ENCODE assay signal across 16 cellular contexts in the genomic region with DNA sequence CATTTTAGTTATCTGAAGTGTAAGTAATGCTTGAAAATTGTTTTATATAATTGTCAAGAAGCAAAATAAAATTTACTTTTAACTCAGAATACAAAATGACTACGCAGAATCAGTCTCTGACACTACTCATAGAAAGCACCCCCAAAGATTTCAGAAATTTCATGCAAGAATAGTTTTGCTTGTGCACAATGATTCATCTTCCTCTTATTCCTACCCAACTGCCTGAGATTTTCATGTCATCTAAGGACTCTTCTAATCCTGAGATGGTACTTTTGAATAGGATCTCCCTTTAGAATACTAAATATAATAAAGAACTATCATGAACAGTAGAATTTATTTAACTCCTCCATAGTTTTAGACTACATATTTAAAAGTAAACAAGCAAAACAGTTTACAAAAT.
DNase-seq lines count a peak whose midpoint lies in the region; ATAC-seq, FAIRE-seq and TF ChIP-seq lines count a peak whose summit lies in the region.
"Had no signal": no experiment of that assay in that cellular context is flagged by ENCODE, and none has a peak within 500 bp of the region (broad histone marks: within the 10 kb centered on the region; RNA-seq: fewer than 3 reads in every experiment).

No MANE protein-coding gene starts in this region.

- H2BK120ac ChIP-seq in mesenchymal stem cell (ENCODE audit: low read depth, low read length): no peak overlapping the region

- no peaks in the 10 kb centered on the region for H3K36me3 Mint-ChIP-seq in CD8-positive, alpha-beta memory T cell

- no peaks in the 10 kb centered on the region; the same call in 1 of the 2 replicates for H3K9me2 ChIP-seq in HCT116 (ENCODE audit: insufficient read depth)

- no peak overlapping the region for H2AK5ac ChIP-seq in mesenchymal stem cell (ENCODE audit: low read length, severe bottlenecking)

- H3K79me2 ChIP-seq in HCT116 (ENCODE audit: insufficient read depth, low read length): no peaks in the 10 kb centered on the region

- H3K27me3 Mint-ChIP-seq in CD8-positive, alpha-beta memory T cell: peaks cover 0 to 1% of the 10 kb centered on the region in 2 donors
- H3K27me3 Mint-ChIP-seq: B cell; CD4-positive, alpha-beta T cell had no signal

- no peak overlapping the region for H3K27ac ChIP-seq in HCT116 (ENCODE audit: low read depth, low read length)
- no peak overlapping the region for H3K27ac ChIP-seq in mesenchymal stem cell (ENCODE audit: low read length, poor library complexity, severe bottlenecking)
- no peak overlapping the region for H3K27ac ChIP-seq in CD8-positive, alpha-beta memory T cell (ENCODE audit: low read depth, low read length)
- H3K27ac ChIP-seq: A549 had no signal

- H3K9me3 ChIP-seq in HCT116 (ENCODE audit: control insufficient read depth in 1 of 2, insufficient read depth in 1 of 2, low read depth in 1 of 2, low read length in 2 of 2) (no peaks in the 10 kb centered on the region), mesenchymal stem cell (ENCODE audit: control insufficient read depth, low read length) (no peaks in the 10 kb centered on the region)
- H3K9me3 ChIP-seq in CD8-positive, alpha-beta memory T cell (ENCODE audit: low read length): no peaks in the 10 kb centered on the region
- H3K9me3 ChIP-seq: A549 had no signal

- BruUV-seq in HCT116 (replicated peaks; lab: Mats Ljungman, UMichigan): no TSS peak

- no peaks in the 10 kb centered on the region for H4K20me1 ChIP-seq in HCT116 (ENCODE audit: insufficient read depth)

- TF ChIP-seq RAD21 in HCT116 (IDR thresholded peaks at IDR 0.05; ENCODE audit: low read depth): no peak

- H2AFZ ChIP-seq in HCT116 (ENCODE audit: low read depth, low read length, poor library complexity, severe bottlenecking): peak overlapping the region; percentile 38
- H2AFZ ChIP-seq in mesenchymal stem cell (ENCODE audit: low read depth, low read length): no peak overlapping the region

- H3K4me2 ChIP-seq in HCT116 (ENCODE audit: low read length) (no peak overlapping the region), mesenchymal stem cell (ENCODE audit: low read length, poor library complexity, severe bottlenecking) (no peak overlapping the region)
- H3K4me2 ChIP-seq: A549 had no signal

- FAIRE-seq in RCC 7860 (lab: Jason Lieb, UNC): peak; percentile 79

- RAD21 ChIA-PET in HCT116 (lab: Charles Lee; ENCODE audit: low non-redundant PET in 1 of 2, low total read pairs in 2 of 2, uncharacterized antibody in 2 of 2, unreplicated experiment in 2 of 2): no interaction called here

- peaks cover 0 to 40% (median 5%) of the 10 kb centered on the region in 5 donors for H3K9me3 Mint-ChIP-seq in CD8-positive, alpha-beta memory T cell
- H3K9me3 Mint-ChIP-seq: CD4-positive, alpha-beta T cell had no signal

- no peak overlapping the region for H3K4me3 Mint-ChIP-seq in CD8-positive, alpha-beta memory T cell
- H3K4me3 Mint-ChIP-seq: B cell; CD4-positive, alpha-beta T cell had no signal

- no peak for DNase-seq in HCT116 (ENCODE audit: low read depth, low spot score)
- peak; percentile 50 for DNase-seq in RCC 7860 (ENCODE audit: low spot score)
- DNase-seq in iris pigment epithelial cell (ENCODE audit: low read depth): peak; percentile 46
- DNase-seq in AG20443 (ENCODE audit: low spot score): no peak
- DNase-seq in activated CD8-positive, alpha-beta memory T cell treated with anti-CD3 and anti-CD28 coated beads, Interleukin-2, amount 50 U/mL, for 4 hours: no peak
- no peak for DNase-seq in mesenchymal stem cell
- no peak for DNase-seq in CD8-positive, alpha-beta memory T cell
- DNase-seq: C1 segment of cervical spinal cord; CD4-positive, alpha-beta T cell; COR-L47; DND-41; GF-D8; HCEC 1CT; KBM-7 had no signal

- H3K14ac ChIP-seq in mesenchymal stem cell (ENCODE audit: low read length in 2 of 2): no peak overlapping the region

- H3K4me1 Mint-ChIP-seq in CD8-positive, alpha-beta memory T cell: no peaks in the 10 kb centered on the region
- H3K4me1 Mint-ChIP-seq: B cell had no signal

- no peak overlapping the region for H4K91ac ChIP-seq in mesenchymal stem cell (ENCODE audit: low read length)

- H3K9ac ChIP-seq in HCT116 (ENCODE audit: low read length) (no peak overlapping the region), mesenchymal stem cell (ENCODE audit: low read length) (no peak overlapping the region)

- H3K79me1 ChIP-seq in mesenchymal stem cell (replicated peaks; ENCODE audit: low read length, poor library complexity, severe bottlenecking): no peaks in the 10 kb centered on the region

- no peaks in the 10 kb centered on the region for H3K36me3 ChIP-seq in HCT116 (ENCODE audit: control insufficient read depth in 1 of 2, insufficient read depth in 2 of 2, low read length in 2 of 2)
- H3K36me3 ChIP-seq in mesenchymal stem cell (ENCODE audit: control insufficient read depth in 1 of 2, insufficient read depth in 2 of 2, low read depth in 1 of 2, low read length in 2 of 2): no peaks in the 10 kb centered on the region
- no peaks in the 10 kb centered on the region for H3K36me3 ChIP-seq in CD8-positive, alpha-beta memory T cell (ENCODE audit: insufficient read depth, low read length)

- H3K18ac ChIP-seq in mesenchymal stem cell (ENCODE audit: low read depth in 1 of 2, low read length in 2 of 2): no peak overlapping the region

- TF ChIP-seq POLR2A in HCT116 (IDR thresholded peaks at IDR 0.05; ENCODE audit: borderline replicate concordance, extremely low read depth, insufficient read depth, insufficient read length): no peak

- WGBS in mesenchymal stem cell: 100% methylated on average over 1 of the region's 1 CpG

- CTCF ChIA-PET in HCT116 (lab: Charles Lee): no interaction called here
- CTCF ChIA-PET in CD8-positive, alpha-beta memory T cell (lab: Charles Lee): no interaction called here

- H2BK5ac ChIP-seq in mesenchymal stem cell (ENCODE audit: low read depth, low read length, poor library complexity, severe bottlenecking): no peak overlapping the region

- H3K4me3 ChIP-seq in HCT116 (replicated peaks in 1 of 2; ENCODE audit: low read depth in 1 of 2, low read length in 2 of 2) (no peak overlapping the region), mesenchymal stem cell (ENCODE audit: insufficient read depth in 1 of 2, low read depth in 1 of 2, low read length in 2 of 2) (no peak overlapping the region)
- no peak overlapping the region for H3K4me3 ChIP-seq in CD8-positive, alpha-beta memory T cell (ENCODE audit: low read length)
- H3K4me3 ChIP-seq: A549 had no signal

- no peak for TF ChIP-seq CTCF in HCT116 (IDR thresholded peaks at IDR 0.05 in 2 of 3, conservative IDR thresholded peaks at IDR 0.05 in 1 of 3; ENCODE audit: borderline replicate concordance in 1 of 3, insufficient read depth in 1 of 3, low read depth in 2 of 3, low read length in 2 of 3)

- H3K4ac ChIP-seq in mesenchymal stem cell (ENCODE audit: low read depth in 1 of 2, low read length in 2 of 2): no peak overlapping the region

- no peaks in the 10 kb centered on the region for H3K4me1 ChIP-seq in HCT116 (ENCODE audit: control insufficient read depth in 1 of 2, insufficient read depth in 2 of 2, low read length in 2 of 2)
- H3K4me1 ChIP-seq in mesenchymal stem cell (ENCODE audit: control insufficient read depth, insufficient read depth, low read depth, low read length): no peaks in the 10 kb centered on the region
- no peaks in the 10 kb centered on the region for H3K4me1 ChIP-seq in CD8-positive, alpha-beta memory T cell (ENCODE audit: insufficient read depth, low read length)
- H3K4me1 ChIP-seq: A549 had no signal

- no peak overlapping the region for H4K8ac ChIP-seq in mesenchymal stem cell (ENCODE audit: low read length)

- POLR2A ChIA-PET in HCT116 (lab: Charles Lee): no interaction called here
- POLR2A ChIA-PET in CD8-positive, alpha-beta memory T cell (lab: Charles Lee): no interaction called here

- ATAC-seq in HCT116: no peak
- ATAC-seq: A549 had no signal

- H2BK12ac ChIP-seq in mesenchymal stem cell (ENCODE audit: low read length in 2 of 2): no peak overlapping the region

- intact Hi-C loops in HCT116 (cut with micrococcal nuclease): no loop called here

- H3K27me3 ChIP-seq in HCT116 (ENCODE audit: insufficient read depth, low read length): no peaks in the 10 kb centered on the region
- H3K27me3 ChIP-seq in mesenchymal stem cell (ENCODE audit: control insufficient read depth in 1 of 2, insufficient read depth in 1 of 2, low read length in 2 of 2): no peaks in the 10 kb centered on the region
- no peaks in the 10 kb centered on the region for H3K27me3 ChIP-seq in CD8-positive, alpha-beta memory T cell (ENCODE audit: insufficient read depth, low read length, poor library complexity, severe bottlenecking)

- H2BK15ac ChIP-seq in mesenchymal stem cell (ENCODE audit: low read depth, poor library complexity, severe bottlenecking): no peak overlapping the region

- H3K27ac Mint-ChIP-seq in CD8-positive, alpha-beta memory T cell: no peak overlapping the region
- H3K27ac Mint-ChIP-seq: B cell; CD4-positive, alpha-beta T cell had no signal

- H3K23ac ChIP-seq in mesenchymal stem cell (ENCODE audit: low read length in 2 of 2): no peak overlapping the region

TF ChIP-seq in HCT116, 20 proteins besides CTCF, POLR2A, EP300 and RAD21:
- TF ChIP-seq YY1 (IDR thresholded peaks at IDR 0.05; ENCODE audit: extremely low read depth, insufficient replicate concordance, low read depth, low read length) (no peak), ELF1 (IDR thresholded peaks at IDR 0.05; ENCODE audit: borderline replicate concordance, low read depth) (no peak), EZH2phosphoT487 (IDR thresholded peaks at IDR 0.05; ENCODE audit: borderline replicate concordance) (no peak), CEBPB (IDR thresholded peaks at IDR 0.05; ENCODE audit: low read depth) (no peak), SRF (IDR thresholded peaks at IDR 0.05; ENCODE audit: low read depth) (no peak), JUND (IDR thresholded peaks at IDR 0.05) (no peak), ZNF274 (IDR thresholded peaks at IDR 0.05; ENCODE audit: low read depth, low read length) (no peak)
TF ChIP-seq in HCT116: peak in this region for 0.

Comparison
In these comparisons a context has a peak if more than half of its experiments do, and no peak if none do; other contexts are left out.
1. DNase-seq: peak in RCC 7860 (single experiment) and iris pigment epithelial cell (single experiment); none in HCT116 (single experiment), AG20443 (single experiment), activated CD8-positive, alpha-beta memory T cell treated with anti-CD3 and anti-CD28 coated beads, Interleukin-2, amount 50 U/mL, for 4 hours (single experiment), mesenchymal stem cell (single experiment) and CD8-positive, alpha-beta memory T cell (0 of 5).